ENCODE assay signal across 8 cellular contexts in the genomic region with DNA sequence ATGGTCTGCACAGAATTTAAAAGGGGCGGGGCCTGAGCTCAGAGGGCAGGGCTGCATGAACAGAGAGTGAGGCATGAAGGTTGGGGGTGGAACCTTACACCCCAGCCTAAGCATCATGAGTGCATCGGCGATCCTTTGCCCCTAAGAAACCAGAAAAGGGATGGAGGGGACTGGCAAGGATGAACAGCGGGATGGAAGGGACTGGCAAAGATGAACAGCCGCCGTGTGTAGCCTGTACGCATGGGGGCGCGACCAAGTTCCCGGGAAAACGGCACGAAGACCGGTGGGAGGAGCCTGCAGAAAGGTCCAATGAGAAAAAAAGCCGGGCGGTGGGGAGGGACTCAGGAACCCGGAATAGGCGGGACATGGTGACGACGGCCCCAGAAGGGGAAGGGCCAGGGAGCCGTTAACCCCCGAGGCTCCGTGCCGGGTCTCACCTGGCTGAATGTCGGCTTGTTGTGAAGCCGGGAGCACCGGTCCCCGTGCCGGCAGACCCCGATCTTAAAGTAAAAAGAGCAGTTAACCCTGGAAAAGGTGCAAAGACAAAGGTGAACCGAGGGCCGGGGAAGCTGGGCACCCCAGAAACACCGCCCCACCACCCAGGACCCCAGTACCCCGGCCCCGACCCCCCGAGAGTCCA. TPM values are rescaled to one million over a fixed set of nuclear protein-coding genes. Genes with fewer than 3 reads are reported as not detected.
A peak's percentile ranks its signal among the peaks of the same experiment; 100 is the strongest.
DNase-seq lines count a peak whose midpoint lies in the region; ATAC-seq and TF ChIP-seq lines count a peak whose summit lies in the region.

No MANE protein-coding gene starts in this region.

- H3K79me2 ChIP-seq in mammary epithelial cell (ENCODE audit: insufficient read depth, low read length) (peaks cover 27% of the 10 kb centered on the region), smooth muscle cell (ENCODE audit: low read depth) (peaks cover 32% of the 10 kb centered on the region)

- H3K27me3 ChIP-seq in mammary epithelial cell (ENCODE audit: insufficient read depth, low read length) (no peaks in the 10 kb centered on the region), smooth muscle cell (ENCODE audit: low read depth) (no peaks in the 10 kb centered on the region)

- H3K4me3 ChIP-seq in GM12865 (ENCODE audit: low read depth, low read length) (peak overlapping the region; percentile 90), WI38 (ENCODE audit: low read depth, low read length) (peak overlapping the region; percentile 94), mammary epithelial cell (replicated peaks in 1 of 3; ENCODE audit: insufficient read depth in 1 of 3, low read depth in 2 of 3, low read length in 3 of 3) (peak overlapping the region; percentile 64 to 69 (median 67)), smooth muscle cell (peak overlapping the region; percentile 83)

- peak overlapping the region; percentile 90 for H3K27ac ChIP-seq in mammary epithelial cell (ENCODE audit: insufficient read depth, low read depth, low read length)
- H3K27ac ChIP-seq in smooth muscle cell (ENCODE audit: low read depth) = peak overlapping the region; percentile 100

- no peaks in the 10 kb centered on the region for H3F3A ChIP-seq in smooth muscle cell (ENCODE audit: low read depth)

- H3K4me2 ChIP-seq in mammary epithelial cell (ENCODE audit: insufficient read depth, low read depth, low read length) (peak overlapping the region; percentile 61), smooth muscle cell (peak overlapping the region; percentile 94)

- dilution Hi-C loops in mammary epithelial cell (cut with HindIII; ENCODE audit: low sequenced_read_pairs) = no loop called here

- peak; percentile 20 for ATAC-seq in HG03039 (IDR thresholded peaks at IDR 0.05; ENCODE audit: unreplicated experiment)
- no peak for ATAC-seq in HG03565 (IDR thresholded peaks at IDR 0.05; ENCODE audit: unreplicated experiment)

- no peaks in the 10 kb centered on the region for H3K36me3 ChIP-seq in mammary epithelial cell (ENCODE audit: insufficient read depth, low read length)
- H3K36me3 ChIP-seq in smooth muscle cell (ENCODE audit: low read depth) = no peaks in the 10 kb centered on the region

- in situ Hi-C loops in mammary epithelial cell (cut with MboI; ENCODE audit: low sequenced_read_pairs in 2 of 2) = no loop called here

- intact Hi-C loops in mammary epithelial cell (cut with micrococcal nuclease) = loop anchor here (1.0 to 2.0 kb wide), 2 partner anchors 28 to 186 kb away; no protein-coding TSS in a partner anchor

- peak overlapping the region; percentile 85 for H3K9ac ChIP-seq in mammary epithelial cell (ENCODE audit: insufficient read depth, low read length)
- H3K9ac ChIP-seq in smooth muscle cell (ENCODE audit: low read depth) = peak overlapping the region; percentile 100

- H3K9me3 ChIP-seq in mammary epithelial cell (replicated peaks; ENCODE audit: insufficient read depth, low read length) = no peaks in the 10 kb centered on the region
- H3K9me3 ChIP-seq in smooth muscle cell (replicated peaks; ENCODE audit: low read depth) = no peaks in the 10 kb centered on the region

- CTCF ChIA-PET in mammary epithelial cell (lab: Charles Lee; ENCODE audit: low non-redundant PET) = no interaction called here

- BruUV-seq in mammary epithelial cell (replicated peaks; lab: Mats Ljungman, UMichigan) = TSS peak; percentile 49

- H3K4me1 ChIP-seq in mammary epithelial cell (ENCODE audit: insufficient read depth, low read length) = peaks cover 21% of the 10 kb centered on the region
- H3K4me1 ChIP-seq in smooth muscle cell (ENCODE audit: low read depth) = peaks cover 13% of the 10 kb centered on the region

- no peaks in the 10 kb centered on the region for H4K20me1 ChIP-seq in mammary epithelial cell (ENCODE audit: insufficient read depth, low read length)
- H4K20me1 ChIP-seq in smooth muscle cell (ENCODE audit: low read depth) = no peaks in the 10 kb centered on the region

- H2AFZ ChIP-seq in mammary epithelial cell (ENCODE audit: low read depth, low read length) (peak overlapping the region; percentile 74), smooth muscle cell (ENCODE audit: low read depth) (no peak overlapping the region)

- no peak for TF ChIP-seq CTCF in GM12865 (IDR thresholded peaks at IDR 0.05; ENCODE audit: insufficient read depth, low read depth, low read length, missing control alignments)
- TF ChIP-seq CTCF in WI38 (IDR thresholded peaks at IDR 0.05; ENCODE audit: low read depth, low read length) = peak; percentile 14; the same call in 1 of the 2 replicates
- TF ChIP-seq CTCF in mammary epithelial cell (conservative IDR thresholded peaks at IDR 0.05 in 1 of 2, IDR thresholded peaks at IDR 0.05 in 1 of 2; ENCODE audit: extremely low read depth in 1 of 2, insufficient read depth in 1 of 2, low read depth in 1 of 2, low read length in 2 of 2) = peak in 1 of 2 donors; percentile 44
- TF ChIP-seq CTCF in smooth muscle cell (IDR thresholded peaks at IDR 0.05; ENCODE audit: borderline replicate concordance, insufficient read depth, poor library complexity, severe bottlenecking) = peak; percentile 26

- WGBS in mammary epithelial cell (ENCODE audit: low coverage, missing lambda C conversion rate) = 2% methylated on average over 11 of the region's 35 CpGs
- WGBS in smooth muscle cell (ENCODE audit: low lambda C conversion rate) = 1% methylated on average over 34 of the region's 35 CpGs

- DNase-seq in GM12865 (ENCODE audit: low read depth) (peak; percentile 96), NCI-H2227 treated with DMSO at 0.1 percent for 48 hours (lab: John Stamatoyannopoulos, UW) (peak; percentile 100), mammary epithelial cell (peak; percentile 93), iPS-NIHi7 (ENCODE audit: extremely low spot score) (peak; percentile 81), smooth muscle cell (lab: John Stamatoyannopoulos, UW; ENCODE audit: unreplicated experiment) (peak; percentile 82)

RNA-seq across cellular contexts. Expression of gene U2AF1L4, which starts 0.4 kb away (rescaled TPM):
- total RNA-seq in mammary epithelial cell (10 to 100 TPM in 1 of 2 donors, 1 to 10 TPM in 1; 4.8 to 23.9 TPM), smooth muscle cell (14.6 and 17.0 TPM in 2 replicates)
- polyA plus RNA-seq in mammary epithelial cell (9.9 TPM), smooth muscle cell (29.3 and 31.5 TPM in 2 replicates)
- polyA minus RNA-seq in mammary epithelial cell = 9.6 TPM

RNA-seq across cellular contexts. Expression of gene PSENEN, which starts 0.6 kb away (rescaled TPM):
- total RNA-seq in mammary epithelial cell (10 to 100 TPM in 1 of 2 donors, 1 to 10 TPM in 1; 8.7 to 55.4 TPM), smooth muscle cell (53.3 and 65.4 TPM in 2 replicates)
- polyA plus RNA-seq in mammary epithelial cell (33.7 TPM), smooth muscle cell (137 and 167 TPM in 2 replicates)
- polyA minus RNA-seq in mammary epithelial cell = 40.9 TPM

RNA-seq across cellular contexts. Expression of gene IGFLR1, which starts 2.6 kb away (rescaled TPM):
- total RNA-seq in mammary epithelial cell = 1 to 10 TPM in 1 of 2 donors, not detected in 1; 1.4 TPM
- 1.9 TPM for polyA plus RNA-seq in mammary epithelial cell
- polyA minus RNA-seq in mammary epithelial cell = not detected
- 1.2 and 1.7 TPM in 2 replicates for total RNA-seq in smooth muscle cell
- polyA plus RNA-seq in smooth muscle cell = 1.4 and 6.3 TPM in 2 replicates

RNA-seq across cellular contexts. Expression of gene LIN37, which starts 3.6 kb away (rescaled TPM):
- total RNA-seq in mammary epithelial cell (10 to 100 TPM; 13.6 to 14.5 TPM), smooth muscle cell (17.8 and 20.3 TPM in 2 replicates)
- polyA plus RNA-seq in mammary epithelial cell (12.9 TPM), smooth muscle cell (16.4 and 24.2 TPM in 2 replicates)
- 89.1 TPM for polyA minus RNA-seq in mammary epithelial cell

RNA-seq across cellular contexts. Expression of gene HSPB6, which starts 12.0 kb away (rescaled TPM):
- not detected for total RNA-seq in mammary epithelial cell
- not detected for polyA plus RNA-seq in mammary epithelial cell
- not detected for polyA minus RNA-seq in mammary epithelial cell
- 19.1 and 20.6 TPM in 2 replicates for total RNA-seq in smooth muscle cell
- 173 and 254 TPM in 2 replicates for polyA plus RNA-seq in smooth muscle cell
